30 cellular contexts compared by ENCODE assay signal in the genomic region with DNA sequence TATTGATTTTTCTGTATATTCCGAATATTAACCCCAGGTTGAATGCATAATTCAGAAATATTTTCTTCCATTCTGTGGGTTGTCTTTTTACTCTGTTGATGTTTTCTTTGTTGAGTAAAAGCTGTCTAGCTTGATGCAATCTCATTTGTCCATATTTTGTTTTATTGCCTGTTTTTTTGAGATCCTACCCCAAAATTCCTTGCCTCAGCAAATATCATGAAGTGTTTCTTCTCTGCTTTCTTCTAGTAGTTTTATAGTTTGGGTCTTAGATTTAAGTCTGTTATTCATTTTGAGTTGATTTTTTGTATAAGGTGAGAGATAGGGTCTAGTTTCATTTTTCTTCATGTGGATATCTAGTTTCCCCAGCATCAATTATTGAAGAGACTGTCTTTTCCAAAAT.
"Had no signal": no experiment of that assay in that cellular context is flagged by ENCODE, and none has a peak within 500 bp of the region (broad histone marks: within the 10 kb centered on the region; RNA-seq: fewer than 3 reads in every experiment).

No MANE protein-coding gene starts in this region.

- ATAC-seq: effector memory CD8-positive, alpha-beta T cell; esophagus mucosa; foreskin keratinocyte; gastrocnemius medialis; gastroesophageal sphincter; heart left ventricle; heart right ventricle had no signal

- H2AFZ ChIP-seq: hepatocyte had no signal

- H3K9me3 ChIP-seq: colonic mucosa, gastrocnemius medialis had no signal

- H3K36me3 ChIP-seq: colonic mucosa, esophagus muscularis mucosa, esophagus squamous epithelium, gastrocnemius medialis, gastroesophageal sphincter, heart left ventricle, heart right ventricle had no signal

- H3K27me3 ChIP-seq: colonic mucosa, dorsolateral prefrontal cortex, esophagus muscularis mucosa, esophagus squamous epithelium, foreskin keratinocyte, gastrocnemius medialis, gastroesophageal sphincter, heart left ventricle, heart right ventricle, hepatocyte had no signal

- H3K27me3 Mint-ChIP-seq: dendritic cell treated with granulocyte-macrophage colony-stimulating factor and Interleukin-4, amounts not matched to agents 40 ng/mL and 50 ng/mL, for 4 days; effector memory CD8-positive, alpha-beta T cell had no signal

- DNase-seq: colonic mucosa; cortex of kidney; dermis blood vessel endothelial cell; dorsolateral prefrontal cortex; effector CD4-positive, alpha-beta T cell; effector CD8-positive, alpha-beta T cell; effector memory CD4-positive, alpha-beta T cell; effector memory CD8-positive, alpha-beta T cell; endodermal cell; erythroblast; esophagus squamous epithelium; foreskin fibroblast; foreskin keratinocyte; foreskin melanocyte; gastrocnemius medialis; glutamatergic neuron; head of caudate nucleus; heart left ventricle; heart right ventricle had no signal

- H3K27ac Mint-ChIP-seq: dendritic cell treated with granulocyte-macrophage colony-stimulating factor and Interleukin-4, amounts not matched to agents 40 ng/mL and 50 ng/mL, for 4 days; effector memory CD8-positive, alpha-beta T cell; endodermal cell had no signal

- H3K4me2 ChIP-seq: hepatocyte had no signal

- H3K79me2 ChIP-seq: hepatocyte had no signal

- H3K27ac ChIP-seq: colonic mucosa, coronary artery, dorsolateral prefrontal cortex, epithelial cell of prostate, esophagus muscularis mucosa, esophagus squamous epithelium, foreskin keratinocyte, gastrocnemius medialis, gastroesophageal sphincter, heart left ventricle, heart right ventricle, hepatocyte had no signal

- H3K4me1 Mint-ChIP-seq: endodermal cell had no signal

- H3K4me3 ChIP-seq: colonic mucosa, coronary artery, dorsolateral prefrontal cortex, esophagus muscularis mucosa, esophagus squamous epithelium, gastrocnemius medialis, gastroesophageal sphincter, heart left ventricle, heart right ventricle, hepatocyte had no signal

- H3K4me1 ChIP-seq: colonic mucosa, esophagus muscularis mucosa, esophagus squamous epithelium, foreskin keratinocyte, gastrocnemius medialis, gastroesophageal sphincter, heart left ventricle, heart right ventricle had no signal

- FAIRE-seq: colon, endometrium, endothelial cell of umbilical vein, frontal cortex had no signal

- H3K4me3 Mint-ChIP-seq: dendritic cell treated with granulocyte-macrophage colony-stimulating factor and Interleukin-4, amounts not matched to agents 40 ng/mL and 50 ng/mL, for 4 days; effector memory CD8-positive, alpha-beta T cell; endodermal cell had no signal
